ENCODE assay signal across 1 cellular context in the genomic region with DNA sequence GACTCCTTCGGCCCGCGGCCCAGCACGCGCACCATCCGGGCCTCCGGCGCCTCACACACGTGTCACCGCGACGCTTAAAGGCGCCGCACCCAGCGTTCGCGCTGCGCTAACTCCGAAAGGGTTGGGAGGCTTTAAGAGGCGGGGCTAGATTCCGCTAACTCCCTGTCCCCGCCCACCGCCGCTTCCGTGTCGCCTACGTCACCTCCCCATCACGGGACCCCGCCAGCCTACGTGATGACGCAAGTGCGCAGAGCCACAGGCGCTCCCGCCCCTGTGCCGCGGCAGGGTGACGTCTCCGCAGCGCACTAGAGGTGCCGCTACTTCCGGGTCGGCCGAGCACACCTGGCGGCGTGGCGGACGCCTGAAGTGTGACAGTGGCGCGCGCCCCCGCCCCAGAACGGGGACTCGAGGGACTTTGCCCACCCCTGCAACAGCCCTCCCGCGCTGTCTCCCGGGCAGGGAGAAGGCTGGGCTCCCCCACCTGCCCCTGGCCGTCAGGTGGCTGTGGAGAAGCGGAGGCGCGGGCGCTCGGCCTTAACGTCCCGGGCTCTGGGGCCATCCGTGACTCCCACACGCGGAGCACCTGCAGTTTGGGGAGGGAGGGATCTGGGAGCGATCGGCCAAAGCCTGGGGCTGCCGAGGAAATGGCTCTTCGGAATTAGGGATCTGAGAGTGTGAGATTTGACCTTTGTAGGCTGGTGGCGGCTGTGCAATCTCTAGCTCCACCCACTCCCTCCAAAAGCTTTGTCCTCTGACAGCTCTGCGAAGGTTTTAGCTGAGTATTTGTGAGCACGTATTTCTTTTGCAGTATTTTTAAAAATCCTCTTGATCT.
A peak's percentile ranks its signal among the peaks of the same experiment; 100 is the strongest.
TF ChIP-seq lines count a peak whose summit lies in the region.

A gene (minus strand): TSS at position 35 of the 832 bp plus-strand sequence. CDS start 4,451 bp downstream, outside the sequence.

TF ChIP-seq in HepG2, 621 proteins besides CTCF, POLR2A, EP300 and RAD21 (continued from another document and continues in another):
- TF ChIP-seq, protein P1, sequence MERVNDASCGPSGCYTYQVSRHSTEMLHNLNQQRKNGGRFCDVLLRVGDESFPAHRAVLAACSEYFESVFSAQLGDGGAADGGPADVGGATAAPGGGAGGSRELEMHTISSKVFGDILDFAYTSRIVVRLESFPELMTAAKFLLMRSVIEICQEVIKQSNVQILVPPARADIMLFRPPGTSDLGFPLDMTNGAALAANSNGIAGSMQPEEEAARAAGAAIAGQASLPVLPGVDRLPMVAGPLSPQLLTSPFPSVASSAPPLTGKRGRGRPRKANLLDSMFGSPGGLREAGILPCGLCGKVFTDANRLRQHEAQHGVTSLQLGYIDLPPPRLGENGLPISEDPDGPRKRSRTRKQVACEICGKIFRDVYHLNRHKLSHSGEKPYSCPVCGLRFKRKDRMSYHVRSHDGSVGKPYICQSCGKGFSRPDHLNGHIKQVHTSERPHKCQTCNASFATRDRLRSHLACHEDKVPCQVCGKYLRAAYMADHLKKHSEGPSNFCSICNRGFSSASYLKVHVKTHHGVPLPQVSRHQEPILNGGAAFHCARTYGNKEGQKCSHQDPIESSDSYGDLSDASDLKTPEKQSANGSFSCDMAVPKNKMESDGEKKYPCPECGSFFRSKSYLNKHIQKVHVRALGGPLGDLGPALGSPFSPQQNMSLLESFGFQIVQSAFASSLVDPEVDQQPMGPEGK (CRISPR knock-in tag; IDR thresholded peaks at IDR 0.05): peak; percentile 80
- TF ChIP-seq, protein P2, sequence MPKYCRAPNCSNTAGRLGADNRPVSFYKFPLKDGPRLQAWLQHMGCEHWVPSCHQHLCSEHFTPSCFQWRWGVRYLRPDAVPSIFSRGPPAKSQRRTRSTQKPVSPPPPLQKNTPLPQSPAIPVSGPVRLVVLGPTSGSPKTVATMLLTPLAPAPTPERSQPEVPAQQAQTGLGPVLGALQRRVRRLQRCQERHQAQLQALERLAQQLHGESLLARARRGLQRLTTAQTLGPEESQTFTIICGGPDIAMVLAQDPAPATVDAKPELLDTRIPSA (CRISPR knock-in tag; IDR thresholded peaks at IDR 0.05; ENCODE audit: borderline replicate concordance): peak; percentile 95
- TF ChIP-seq ZNF451 (CRISPR knock-in tag; IDR thresholded peaks at IDR 0.05) (peak; percentile 97), ZSCAN9 (CRISPR knock-in tag; IDR thresholded peaks at IDR 0.05; ENCODE audit: borderline replicate concordance) (no peak), ZNF460 (CRISPR knock-in tag; IDR thresholded peaks at IDR 0.05; ENCODE audit: borderline replicate concordance) (peak; percentile 57; the same call in 1 of the 2 replicates), ZNF777 (CRISPR knock-in tag; IDR thresholded peaks at IDR 0.05) (no peak), ATF7 (IDR thresholded peaks at IDR 0.05) (peak; percentile 95), ATF7 (CRISPR knock-in tag; IDR thresholded peaks at IDR 0.05) (peak; percentile 99), ZNF205 (CRISPR knock-in tag; IDR thresholded peaks at IDR 0.05) (peak; percentile 95), ZNF34 (CRISPR knock-in tag; IDR thresholded peaks at IDR 0.05; ENCODE audit: borderline replicate concordance) (peak; percentile 97), ZNF589 (CRISPR knock-in tag; conservative IDR thresholded peaks at IDR 0.05) (peak; percentile 95), CHD2 (IDR thresholded peaks at IDR 0.05; ENCODE audit: low read depth, low read length) (no peak), ZMAT3 (CRISPR knock-in tag; conservative IDR thresholded peaks at IDR 0.05) (peak; percentile 76; the same call in 1 of the 2 replicates), ZNF678 (CRISPR knock-in tag; IDR thresholded peaks at IDR 0.05) (no peak; the same call in 1 of the 2 replicates), TEAD3 (CRISPR knock-in tag; optimal IDR thresholded peaks at IDR 0.05; ENCODE audit: borderline replicate concordance) (peak; percentile 80), ZZZ3 (CRISPR knock-in tag; IDR thresholded peaks at IDR 0.05; ENCODE audit: borderline replicate concordance) (peak; percentile 94; the same call in 1 of the 2 replicates), NFE2 (CRISPR knock-in tag; IDR thresholded peaks at IDR 0.05) (no peak), ZFX (CRISPR knock-in tag; IDR thresholded peaks at IDR 0.05; ENCODE audit: low read depth) (peak; percentile 97), NFATC3 (CRISPR knock-in tag; IDR thresholded peaks at IDR 0.05) (0 out of 2 replicates have a peak, but pooled peaks have one; percentile 62), SP2 (CRISPR knock-in tag; IDR thresholded peaks at IDR 0.05) (peak; percentile 81), GABPA (IDR thresholded peaks at IDR 0.05; ENCODE audit: low read depth, low read length) (peak; percentile 61), GABPA (CRISPR knock-in tag; IDR thresholded peaks at IDR 0.05; ENCODE audit: low read depth) (peak; percentile 86), HNRNPLL (IDR thresholded peaks at IDR 0.05; ENCODE audit: low read depth, low read length, poor library complexity, severe bottlenecking) (peak; percentile 99), FOXO1 (CRISPR knock-in tag; IDR thresholded peaks at IDR 0.05) (peak; percentile 50; the same call in 1 of the 2 replicates)
- TF ChIP-seq, protein P3, sequence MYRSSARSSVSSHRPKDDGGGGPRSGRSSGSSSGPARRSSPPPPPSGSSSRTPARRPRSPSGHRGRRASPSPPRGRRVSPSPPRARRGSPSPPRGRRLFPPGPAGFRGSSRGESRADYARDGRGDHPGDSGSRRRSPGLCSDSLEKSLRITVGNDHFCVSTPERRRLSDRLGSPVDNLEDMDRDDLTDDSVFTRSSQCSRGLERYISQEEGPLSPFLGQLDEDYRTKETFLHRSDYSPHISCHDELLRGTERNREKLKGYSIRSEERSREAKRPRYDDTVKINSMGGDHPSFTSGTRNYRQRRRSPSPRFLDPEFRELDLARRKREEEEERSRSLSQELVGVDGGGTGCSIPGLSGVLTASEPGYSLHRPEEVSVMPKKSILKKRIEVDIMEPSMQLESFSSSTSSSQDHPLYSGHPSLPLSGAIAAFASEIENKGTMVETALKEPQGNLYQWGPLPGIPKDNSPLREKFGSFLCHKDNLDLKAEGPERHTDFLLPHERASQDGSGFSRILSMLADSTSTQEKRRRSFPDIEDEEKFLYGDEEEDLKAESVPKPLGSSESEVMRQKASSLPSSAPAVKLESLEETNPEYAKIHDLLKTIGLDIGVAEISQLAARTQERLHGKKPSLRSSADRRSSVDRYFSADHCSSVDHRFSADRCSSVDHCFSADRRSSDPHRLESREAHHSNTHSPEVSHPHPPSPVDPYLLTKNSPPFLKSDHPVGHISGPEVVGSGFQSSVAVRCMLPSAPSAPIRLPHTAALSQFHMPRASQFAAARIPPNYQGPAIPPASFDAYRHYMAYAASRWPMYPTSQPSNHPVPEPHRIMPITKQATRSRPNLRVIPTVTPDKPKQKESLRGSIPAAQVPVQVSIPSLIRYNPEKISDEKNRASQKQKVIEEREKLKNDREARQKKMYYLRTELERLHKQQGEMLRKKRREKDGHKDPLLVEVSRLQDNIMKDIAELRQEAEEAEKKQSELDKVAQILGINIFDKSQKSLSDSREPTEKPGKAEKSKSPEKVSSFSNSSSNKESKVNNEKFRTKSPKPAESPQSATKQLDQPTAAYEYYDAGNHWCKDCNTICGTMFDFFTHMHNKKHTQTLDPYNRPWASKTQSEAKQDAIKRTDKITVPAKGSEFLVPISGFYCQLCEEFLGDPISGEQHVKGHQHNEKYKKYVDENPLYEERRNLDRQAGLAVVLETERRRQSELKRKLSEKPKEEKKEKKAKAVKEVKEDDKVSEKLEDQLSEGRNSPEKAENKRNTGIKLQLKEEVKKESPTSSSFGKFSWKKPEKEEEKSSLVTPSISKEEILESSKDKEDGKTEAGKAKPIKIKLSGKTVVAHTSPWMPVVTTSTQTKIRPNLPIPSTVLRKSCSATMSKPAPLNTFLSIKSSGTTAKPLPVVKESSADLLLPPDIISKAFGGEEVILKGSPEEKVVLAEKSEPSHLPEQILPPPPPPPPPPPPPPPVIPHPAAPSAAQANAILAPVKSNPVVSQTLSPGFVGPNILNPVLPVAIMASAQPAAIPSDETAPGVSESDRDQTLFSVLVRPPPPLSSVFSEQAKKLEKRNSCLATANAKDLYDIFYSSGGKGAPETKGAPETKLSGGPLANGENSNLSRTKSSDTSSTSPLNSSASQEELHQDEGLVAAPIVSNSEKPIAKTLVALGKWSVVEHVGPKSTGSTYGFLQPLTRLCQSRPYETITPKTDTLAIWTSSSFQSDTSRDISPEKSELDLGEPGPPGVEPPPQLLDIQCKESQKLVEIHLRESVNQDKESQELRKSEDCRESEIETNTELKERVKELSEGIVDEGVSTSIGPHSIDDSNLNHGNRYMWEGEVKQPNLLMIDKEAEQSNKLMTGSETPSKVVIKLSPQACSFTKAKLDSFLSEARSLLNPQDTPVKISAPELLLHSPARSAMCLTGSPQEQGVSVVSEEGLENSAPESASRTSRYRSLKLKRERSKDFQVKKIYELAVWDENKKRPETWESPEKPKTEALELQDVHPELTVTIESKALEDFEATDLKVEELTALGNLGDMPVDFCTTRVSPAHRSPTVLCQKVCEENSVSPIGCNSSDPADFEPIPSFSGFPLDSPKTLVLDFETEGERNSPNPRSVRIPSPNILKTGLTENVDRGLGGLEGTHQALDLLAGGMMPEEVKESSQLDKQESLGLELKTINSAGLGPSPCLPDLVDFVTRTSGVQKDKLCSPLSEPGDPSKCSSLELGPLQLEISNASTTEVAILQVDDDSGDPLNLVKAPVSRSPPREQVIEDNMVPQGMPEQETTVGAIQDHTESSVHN (CRISPR knock-in tag; IDR thresholded peaks at IDR 0.05): peak; percentile 97
- TF ChIP-seq, protein P4, sequence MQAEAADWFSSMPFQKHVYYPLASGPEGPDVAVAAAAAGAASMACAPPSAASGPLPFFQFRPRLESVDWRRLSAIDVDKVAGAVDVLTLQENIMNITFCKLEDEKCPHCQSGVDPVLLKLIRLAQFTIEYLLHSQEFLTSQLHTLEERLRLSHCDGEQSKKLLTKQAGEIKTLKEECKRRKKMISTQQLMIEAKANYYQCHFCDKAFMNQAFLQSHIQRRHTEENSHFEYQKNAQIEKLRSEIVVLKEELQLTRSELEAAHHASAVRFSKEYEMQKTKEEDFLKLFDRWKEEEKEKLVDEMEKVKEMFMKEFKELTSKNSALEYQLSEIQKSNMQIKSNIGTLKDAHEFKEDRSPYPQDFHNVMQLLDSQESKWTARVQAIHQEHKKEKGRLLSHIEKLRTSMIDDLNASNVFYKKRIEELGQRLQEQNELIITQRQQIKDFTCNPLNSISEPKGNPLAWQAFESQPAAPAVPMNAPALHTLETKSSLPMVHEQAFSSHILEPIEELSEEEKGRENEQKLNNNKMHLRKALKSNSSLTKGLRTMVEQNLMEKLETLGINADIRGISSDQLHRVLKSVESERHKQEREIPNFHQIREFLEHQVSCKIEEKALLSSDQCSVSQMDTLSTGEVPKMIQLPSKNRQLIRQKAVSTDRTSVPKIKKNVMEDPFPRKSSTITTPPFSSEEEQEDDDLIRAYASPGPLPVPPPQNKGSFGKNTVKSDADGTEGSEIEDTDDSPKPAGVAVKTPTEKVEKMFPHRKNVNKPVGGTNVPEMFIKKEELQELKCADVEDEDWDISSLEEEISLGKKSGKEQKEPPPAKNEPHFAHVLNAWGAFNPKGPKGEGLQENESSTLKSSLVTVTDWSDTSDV (CRISPR knock-in tag; IDR thresholded peaks at IDR 0.05): no peak
- TF ChIP-seq, protein P5, sequence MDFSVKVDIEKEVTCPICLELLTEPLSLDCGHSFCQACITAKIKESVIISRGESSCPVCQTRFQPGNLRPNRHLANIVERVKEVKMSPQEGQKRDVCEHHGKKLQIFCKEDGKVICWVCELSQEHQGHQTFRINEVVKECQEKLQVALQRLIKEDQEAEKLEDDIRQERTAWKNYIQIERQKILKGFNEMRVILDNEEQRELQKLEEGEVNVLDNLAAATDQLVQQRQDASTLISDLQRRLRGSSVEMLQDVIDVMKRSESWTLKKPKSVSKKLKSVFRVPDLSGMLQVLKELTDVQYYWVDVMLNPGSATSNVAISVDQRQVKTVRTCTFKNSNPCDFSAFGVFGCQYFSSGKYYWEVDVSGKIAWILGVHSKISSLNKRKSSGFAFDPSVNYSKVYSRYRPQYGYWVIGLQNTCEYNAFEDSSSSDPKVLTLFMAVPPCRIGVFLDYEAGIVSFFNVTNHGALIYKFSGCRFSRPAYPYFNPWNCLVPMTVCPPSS (IDR thresholded peaks at IDR 0.05): no peak
- TF ChIP-seq, protein P6, sequence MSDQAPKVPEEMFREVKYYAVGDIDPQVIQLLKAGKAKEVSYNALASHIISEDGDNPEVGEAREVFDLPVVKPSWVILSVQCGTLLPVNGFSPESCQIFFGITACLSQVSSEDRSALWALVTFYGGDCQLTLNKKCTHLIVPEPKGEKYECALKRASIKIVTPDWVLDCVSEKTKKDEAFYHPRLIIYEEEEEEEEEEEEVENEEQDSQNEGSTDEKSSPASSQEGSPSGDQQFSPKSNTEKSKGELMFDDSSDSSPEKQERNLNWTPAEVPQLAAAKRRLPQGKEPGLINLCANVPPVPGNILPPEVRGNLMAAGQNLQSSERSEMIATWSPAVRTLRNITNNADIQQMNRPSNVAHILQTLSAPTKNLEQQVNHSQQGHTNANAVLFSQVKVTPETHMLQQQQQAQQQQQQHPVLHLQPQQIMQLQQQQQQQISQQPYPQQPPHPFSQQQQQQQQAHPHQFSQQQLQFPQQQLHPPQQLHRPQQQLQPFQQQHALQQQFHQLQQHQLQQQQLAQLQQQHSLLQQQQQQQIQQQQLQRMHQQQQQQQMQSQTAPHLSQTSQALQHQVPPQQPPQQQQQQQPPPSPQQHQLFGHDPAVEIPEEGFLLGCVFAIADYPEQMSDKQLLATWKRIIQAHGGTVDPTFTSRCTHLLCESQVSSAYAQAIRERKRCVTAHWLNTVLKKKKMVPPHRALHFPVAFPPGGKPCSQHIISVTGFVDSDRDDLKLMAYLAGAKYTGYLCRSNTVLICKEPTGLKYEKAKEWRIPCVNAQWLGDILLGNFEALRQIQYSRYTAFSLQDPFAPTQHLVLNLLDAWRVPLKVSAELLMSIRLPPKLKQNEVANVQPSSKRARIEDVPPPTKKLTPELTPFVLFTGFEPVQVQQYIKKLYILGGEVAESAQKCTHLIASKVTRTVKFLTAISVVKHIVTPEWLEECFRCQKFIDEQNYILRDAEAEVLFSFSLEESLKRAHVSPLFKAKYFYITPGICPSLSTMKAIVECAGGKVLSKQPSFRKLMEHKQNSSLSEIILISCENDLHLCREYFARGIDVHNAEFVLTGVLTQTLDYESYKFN (CRISPR knock-in tag; conservative IDR thresholded peaks at IDR 0.05): peak; percentile 85
- TF ChIP-seq, protein P7, sequence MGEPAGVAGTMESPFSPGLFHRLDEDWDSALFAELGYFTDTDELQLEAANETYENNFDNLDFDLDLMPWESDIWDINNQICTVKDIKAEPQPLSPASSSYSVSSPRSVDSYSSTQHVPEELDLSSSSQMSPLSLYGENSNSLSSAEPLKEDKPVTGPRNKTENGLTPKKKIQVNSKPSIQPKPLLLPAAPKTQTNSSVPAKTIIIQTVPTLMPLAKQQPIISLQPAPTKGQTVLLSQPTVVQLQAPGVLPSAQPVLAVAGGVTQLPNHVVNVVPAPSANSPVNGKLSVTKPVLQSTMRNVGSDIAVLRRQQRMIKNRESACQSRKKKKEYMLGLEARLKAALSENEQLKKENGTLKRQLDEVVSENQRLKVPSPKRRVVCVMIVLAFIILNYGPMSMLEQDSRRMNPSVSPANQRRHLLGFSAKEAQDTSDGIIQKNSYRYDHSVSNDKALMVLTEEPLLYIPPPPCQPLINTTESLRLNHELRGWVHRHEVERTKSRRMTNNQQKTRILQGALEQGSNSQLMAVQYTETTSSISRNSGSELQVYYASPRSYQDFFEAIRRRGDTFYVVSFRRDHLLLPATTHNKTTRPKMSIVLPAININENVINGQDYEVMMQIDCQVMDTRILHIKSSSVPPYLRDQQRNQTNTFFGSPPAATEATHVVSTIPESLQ (CRISPR knock-in tag; conservative IDR thresholded peaks at IDR 0.05): no peak; the same call in 1 of the 2 replicates
